In the genomic region with DNA sequence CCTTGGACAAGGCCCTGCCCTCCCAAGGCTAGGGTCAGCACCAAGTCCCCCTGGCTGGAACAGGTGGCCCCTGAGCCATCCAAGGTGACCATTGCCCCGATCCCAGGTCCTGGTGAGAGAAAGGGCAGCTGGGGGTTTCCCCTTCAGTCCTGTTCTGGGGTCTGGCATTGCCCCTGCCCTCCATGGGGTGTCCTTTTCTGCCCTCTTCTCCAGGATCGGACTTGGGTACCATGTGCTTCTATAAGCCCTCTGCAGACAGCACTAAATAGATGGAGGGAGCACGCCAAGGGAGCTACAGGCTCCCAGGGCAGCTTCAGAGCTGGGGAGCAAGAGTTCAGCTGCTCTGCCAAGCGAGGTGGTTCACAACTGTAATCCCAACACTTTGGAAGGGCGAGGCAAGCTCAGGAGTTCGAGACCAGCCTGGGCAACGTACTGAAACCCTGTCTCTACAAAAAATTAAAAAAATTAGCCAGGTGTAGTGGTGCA, we compare ENCODE assay signal across 27 cellular contexts. TPM values are rescaled to one million over a fixed set of nuclear protein-coding genes. Genes with fewer than 3 reads are reported as not detected.
DNase-seq lines count a peak whose midpoint lies in the region; ATAC-seq, FAIRE-seq and TF ChIP-seq lines count a peak whose summit lies in the region.
"Had no signal": no experiment of that assay in that cellular context is flagged by ENCODE, and none has a peak within 500 bp of the region (broad histone marks: within the 10 kb centered on the region; RNA-seq: fewer than 3 reads in every experiment).

No MANE protein-coding gene starts in this region.

- in situ Hi-C loops in K562 (cut with MboI), result no loop called here

- H3K79me2 ChIP-seq in K562 (ENCODE audit: control insufficient read depth, insufficient read depth, low read length), result no peaks in the 10 kb centered on the region

- no peak for TF ChIP-seq POLR2A in K562 (conservative IDR thresholded peaks at IDR 0.05)

- peak; percentile 6; the same call in 2 of the 3 replicates for ATAC-seq in K562
- ATAC-seq in stimulated activated naive B cell treated with anti-CD40 and anti-IgM and Interleukin-4, amounts not matched to agents 10 μg/mL and 1 μg/mL and 100 μg/mL, for 72 hours (replicated peaks), result no peak
- ATAC-seq: SK-N-SH treated with all-trans-retinoic acid at 6 μM for 48 hours; stimulated activated naive CD8-positive, alpha-beta T cell treated with anti-CD3 and anti-CD28 coated beads, Interleukin-15, Interleukin-2, amounts not matched to agents 100 U/mL and 50 U/mL, for 24 hours had no signal

- H3K9ac ChIP-seq in K562 (ENCODE audit: insufficient read depth in 1 of 2, low read depth in 2 of 2, low read length in 2 of 2), result peak overlapping the region; percentile 37 to 77; a peak in 2 of 4 replicates

- H3K4me1 Mint-ChIP-seq in mesothelial cell of epicardium, result peaks cover 35% of the 10 kb centered on the region
- peaks cover 41 to 50% of the 10 kb centered on the region in 2 donors for H3K4me1 Mint-ChIP-seq in stimulated activated naive B cell treated with anti-CD40 and anti-IgM and Interleukin-4, amounts not matched to agents 10 μg/mL and 1 μg/mL and 100 μg/mL, for 72 hours

- peak overlapping the region; percentile 68 for H3K4me3 Mint-ChIP-seq in mesothelial cell of epicardium
- H3K4me3 Mint-ChIP-seq in stimulated activated naive B cell treated with anti-CD40 and anti-IgM and Interleukin-4, amounts not matched to agents 10 μg/mL and 1 μg/mL and 100 μg/mL, for 72 hours, result peak overlapping the region; percentile 26 to 52
- H3K4me3 Mint-ChIP-seq: activated naive CD4-positive, alpha-beta T cell treated with anti-CD3 and anti-CD28 coated beads for 36 hours; activated T-cell treated with anti-CD3 and anti-CD28 coated beads, Interleukin-2, amount 50 U/mL, for 24 hours had no signal

- H3K27ac ChIP-seq in K562 (ENCODE audit: extremely low read depth, low read depth, low read length), result peak overlapping the region; percentile 37; the same call in 2 of the 3 replicates
- no peak overlapping the region for H3K27ac ChIP-seq in tibial artery
- H3K27ac ChIP-seq: 22Rv1, left ventricle myocardium inferior, tibial nerve had no signal

- H3K4me1 ChIP-seq in K562 (replicated peaks in 1 of 2; ENCODE audit: control insufficient read depth in 2 of 2, insufficient read depth in 2 of 2, low read length in 2 of 2), result peaks cover 54 to 67% of the 10 kb centered on the region in 2 experiments
- peaks cover 0 to 46% (median 43%) of the 10 kb centered on the region in 4 donors for H3K4me1 ChIP-seq in tibial artery

- no peaks in the 10 kb centered on the region for H3K9me1 ChIP-seq in K562 (ENCODE audit: control insufficient read depth, insufficient read depth, low read length)

- no peaks in the 10 kb centered on the region for H3K36me3 ChIP-seq in K562 (ENCODE audit: control insufficient read depth, insufficient read depth, low read length)
- H3K36me3 ChIP-seq in tibial artery, result no peaks in the 10 kb centered on the region
- H3K36me3 ChIP-seq: left ventricle myocardium inferior, tibial nerve had no signal

- H3K9me3 Mint-ChIP-seq in mesothelial cell of epicardium, result no peaks in the 10 kb centered on the region
- no peaks in the 10 kb centered on the region for H3K9me3 Mint-ChIP-seq in stimulated activated naive B cell treated with anti-CD40 and anti-IgM and Interleukin-4, amounts not matched to agents 10 μg/mL and 1 μg/mL and 100 μg/mL, for 72 hours
- H3K9me3 Mint-ChIP-seq: activated naive CD4-positive, alpha-beta T cell treated with anti-CD3 and anti-CD28 coated beads for 36 hours; activated T-cell treated with anti-CD3 and anti-CD28 coated beads, Interleukin-2, amount 50 U/mL, for 24 hours had no signal

- H3K27me3 ChIP-seq in K562 (ENCODE audit: control insufficient read depth in 2 of 2, insufficient read depth in 2 of 2, low read length in 2 of 2) (no peaks in the 10 kb centered on the region), tibial artery (peaks cover 3 to 93% of the 10 kb centered on the region in 2 donors)

- H3K9me3 ChIP-seq in K562 (replicated peaks; ENCODE audit: control insufficient read depth, insufficient read depth, low read depth, low read length), result no peaks in the 10 kb centered on the region
- no peaks in the 10 kb centered on the region for H3K9me3 ChIP-seq in tibial artery
- H3K9me3 ChIP-seq: left ventricle myocardium inferior, tibial nerve had no signal

- H3K27ac Mint-ChIP-seq in mesothelial cell of epicardium, result no peak overlapping the region
- H3K27ac Mint-ChIP-seq in stimulated activated naive B cell treated with anti-CD40 and anti-IgM and Interleukin-4, amounts not matched to agents 10 μg/mL and 1 μg/mL and 100 μg/mL, for 72 hours, result no peak overlapping the region
- H3K27ac Mint-ChIP-seq: activated naive CD4-positive, alpha-beta T cell treated with anti-CD3 and anti-CD28 coated beads for 36 hours; activated T-cell treated with anti-CD3 and anti-CD28 coated beads, Interleukin-2, amount 50 U/mL, for 24 hours; immature natural killer cell had no signal

- DNase-seq in NCI-H82 (lab: John Stamatoyannopoulos, UW), result peak; percentile 44
- DNase-seq in NCI-H82 treated with DMSO at 0.1 percent for 48 hours (lab: John Stamatoyannopoulos, UW; ENCODE audit: unreplicated experiment), result no peak
- DNase-seq in K562 (ENCODE audit: extremely low read depth in 1 of 4, low spot score in 3 of 4), result no peak
- DNase-seq in mesothelial cell of epicardium (ENCODE audit: low spot score in 2 of 2, unreplicated experiment in 2 of 2), result no peak
- DNase-seq in stimulated activated naive B cell treated with anti-CD40 and anti-IgM and Interleukin-4, amounts not matched to agents 10 μg/mL and 1 μg/mL and 100 μg/mL, for 72 hours, result no peak
- DNase-seq in NOMO-1 treated with dmso at 0.1 percent for 144 hours (lab: John Stamatoyannopoulos, UW; ENCODE audit: unreplicated experiment), result no peak
- DNase-seq in NCI-H2171 (lab: John Stamatoyannopoulos, UW), result no peak
- no peak for DNase-seq in tibial artery
- DNase-seq: activated CD4-positive, CD25-positive, alpha-beta regulatory T cell treated with anti-CD3 and anti-CD28 coated beads, Interleukin-2, amount 50 U/mL, for 72 hours; activated CD8-positive, alpha-beta memory T cell treated with anti-CD3 and anti-CD28 coated beads for 24 hours; activated naive CD4-positive, alpha-beta T cell treated with anti-CD3 and anti-CD28 coated beads for 36 hours; activated T-cell treated with anti-CD3 and anti-CD28 coated beads, Interleukin-2, amount 50 U/mL, for 24 hours; amniotic stem cell; GDM1; HCEC 1CT; immature natural killer cell; left ventricle myocardium inferior; NCI-H1436; NCI-H524; occipital lobe; retina; stimulated activated CD4-positive, alpha-beta T cell treated with anti-CD3 and anti-CD28 coated beads, Interleukin-2, amount 100 ng/mL, for 48 hours; stimulated activated naive CD8-positive, alpha-beta T cell treated with anti-CD3 and anti-CD28 coated beads, Interleukin-15, Interleukin-2, amounts not matched to agents 100 U/mL and 50 U/mL, for 24 hours had no signal

- BruUV-seq in K562 (replicated peaks; lab: Mats Ljungman, UMichigan), result no TSS peak

- H3K4me3 ChIP-seq in K562 (no peak overlapping the region), tibial artery (no peak overlapping the region)
- H3K4me3 ChIP-seq: tibial nerve had no signal

- H3K4me2 ChIP-seq in K562 (ENCODE audit: insufficient read depth, low read length), result peak overlapping the region; percentile 76

- H2AFZ ChIP-seq in K562 (ENCODE audit: low read depth, low read length), result peak overlapping the region; percentile 84

- H4K20me1 ChIP-seq in K562 (replicated peaks; ENCODE audit: control insufficient read depth, insufficient read depth, low read length), result no peaks in the 10 kb centered on the region

- CTCF ChIA-PET in K562 (lab: Yijun Ruan, JAX; ENCODE audit: low intra/inter-chr PET ratio), result no interaction called here

- TF ChIP-seq CTCF in K562 (IDR thresholded peaks at IDR 0.05 in 2 of 3, conservative IDR thresholded peaks at IDR 0.05 in 1 of 3; ENCODE audit: insufficient read depth in 2 of 3, low read depth in 1 of 3, low read length in 3 of 3), result no peak
- no peak for TF ChIP-seq CTCF in mesothelial cell of epicardium (IDR thresholded peaks at IDR 0.05; ENCODE audit: unreplicated experiment)
- no peak for TF ChIP-seq CTCF in tibial artery (IDR thresholded peaks at IDR 0.05)

- whole genome bisulfite sequencing in K562 (ENCODE audit: insufficient coverage, low coverage, missing lambda C conversion rate), result 32% methylated on average over 7 of the region's 7 CpGs

- POLR2A ChIA-PET in K562 (lab: Yijun Ruan, JAX), result interaction anchor here (0.6 to 2.0 kb wide), 8 partner anchors 9 to 131 kb away, joined by 3 to 14 read pairs (median 4); a partner anchor contains a TSS

- no peak for TF ChIP-seq EP300 in K562 (IDR thresholded peaks at IDR 0.05; ENCODE audit: low read length)

- H3K27me3 Mint-ChIP-seq in mesothelial cell of epicardium (ENCODE audit: low read depth), result peaks cover 69% of the 10 kb centered on the region
- peaks cover 37 to 55% of the 10 kb centered on the region in 2 donors for H3K27me3 Mint-ChIP-seq in stimulated activated naive B cell treated with anti-CD40 and anti-IgM and Interleukin-4, amounts not matched to agents 10 μg/mL and 1 μg/mL and 100 μg/mL, for 72 hours

- H3K36me3 Mint-ChIP-seq in mesothelial cell of epicardium, result no peaks in the 10 kb centered on the region
- no peaks in the 10 kb centered on the region for H3K36me3 Mint-ChIP-seq in stimulated activated naive B cell treated with anti-CD40 and anti-IgM and Interleukin-4, amounts not matched to agents 10 μg/mL and 1 μg/mL and 100 μg/mL, for 72 hours
- H3K36me3 Mint-ChIP-seq: immature natural killer cell had no signal

- FAIRE-seq in K562 (lab: Jason Lieb, UNC), result peak; percentile 29
- FAIRE-seq: bronchial epithelial cell had no signal

- intact Hi-C loops in K562 (cut with micrococcal nuclease), result no loop called here
- intact Hi-C loops in tibial artery (cut with DNase I; ENCODE audit: low total_unique reads), result no loop called here

- TF ChIP-seq RAD21 in K562 (CRISPR knock-in tag; conservative IDR thresholded peaks at IDR 0.05 in 1 of 2, IDR thresholded peaks at IDR 0.05 in 1 of 2), result no peak

RNA-seq across cellular contexts. Expression of a gene that starts 13.5 kb away (rescaled TPM):
- 1.2 and 3.6 TPM in 2 replicates for total RNA-seq in K562 (2011; cell fraction: chromatin; rRNA removed; ENCODE audit: low replicate concordance)
- 2.8 TPM in 2 replicates for total RNA-seq in K562 (2011; cell fraction: nucleolus; rRNA removed)
- total RNA-seq in K562 (2011; cell fraction: nucleoplasm; rRNA removed), result 1.5 and 2.7 TPM in 2 replicates
- total RNA-seq in K562 (2014; rRNA removed), result 1.4 and 5.2 TPM in 2 replicates
- 0.22 and 0.33 TPM in 2 replicates for total RNA-seq in K562 (2014; rRNA removed; fragmentation: Illumina TruSeq; extraction: Trizol)
- 0.72 and 0.98 TPM in 2 replicates for total RNA-seq in K562 (2015; rRNA removed; fragmentation: Illumina TruSeq; extraction: Trizol)
- total RNA-seq in K562 (2021), result 4.7 and 6.2 TPM in 2 replicates
- 1.4 and 2.9 TPM in 2 replicates for polyA plus RNA-seq in K562 (2011; rRNA removed)
- 4.5 and 7.9 TPM in 2 replicates for polyA plus RNA-seq in K562 (2011; cell fraction: cytosol; rRNA removed)
- 2.2 and 3.5 TPM in 2 replicates for polyA plus RNA-seq in K562 (2011; cell fraction: nucleus; rRNA removed)
- polyA plus RNA-seq in K562 (2012), result 2.7 and 5.0 TPM in 2 replicates
- polyA plus RNA-seq in K562 (2014; fragmentation: Illumina TruSeq; extraction: Trizol), result 0.25 and 1.1 TPM in 2 replicates
- under 1 TPM; 0.01 to 0.04 TPM for polyA plus RNA-seq in K562 (2014; fragmentation: Nextera tagmentation; extraction: Ambion mirVana)
- 1.3 and 3.2 TPM in 2 replicates for polyA plus RNA-seq in K562 (2014; rRNA removed)
- 1.2 and 1.5 TPM in 2 replicates for polyA minus RNA-seq in K562 (2011; rRNA and poly(A)+ RNA removed)
- 3.6 and 4.8 TPM in 2 replicates for polyA minus RNA-seq in K562 (2011; cell fraction: cytosol; rRNA and poly(A)+ RNA removed)
- 2.2 and 2.4 TPM in 2 replicates for polyA minus RNA-seq in K562 (2011; cell fraction: nucleus; rRNA and poly(A)+ RNA removed)
- 16.8 to 20.3 TPM (median 19.7 TPM) in 3 replicates for total RNA-seq in mesothelial cell of epicardium
- total RNA-seq: bronchial epithelial cell had no signal
- polyA plus RNA-seq: immature natural killer cell had no signal

RNA-seq across cellular contexts. Expression of a gene that starts 20.5 kb away (rescaled TPM):
- 16.5 and 44.8 TPM in 2 replicates for total RNA-seq in K562 (2011; cell fraction: chromatin; rRNA removed; ENCODE audit: low replicate concordance)
- total RNA-seq in K562 (2011; cell fraction: nucleolus; rRNA removed), result 48.6 and 53.7 TPM in 2 replicates
- 28.2 and 35.4 TPM in 2 replicates for total RNA-seq in K562 (2011; cell fraction: nucleoplasm; rRNA removed)
- total RNA-seq in K562 (2014; rRNA removed) (150 and 197 TPM in 2 replicates), K562 (2014; rRNA removed; fragmentation: Illumina TruSeq; extraction: Trizol) (4.1 and 5.8 TPM in 2 replicates), K562 (2015; rRNA removed; fragmentation: Illumina TruSeq; extraction: Trizol) (38.5 and 40.5 TPM in 2 replicates), K562 (2021) (145 and 149 TPM in 2 replicates), mesothelial cell of epicardium (70.4 to 73.1 TPM (median 72.6 TPM) in 3 replicates)
- polyA plus RNA-seq in K562 (2011; rRNA removed) (38.0 and 40.1 TPM in 2 replicates), K562 (2014; fragmentation: Illumina TruSeq; extraction: Trizol) (28.1 and 97.0 TPM in 2 replicates), K562 (2014; fragmentation: Nextera tagmentation; extraction: Ambion mirVana) (10 to 100 TPM in 1 of 2 experiments, 1 to 10 TPM in 1; 6.6 to 19.4 TPM), K562 (2014; rRNA removed) (213 and 234 TPM in 2 replicates)
- 63.8 and 189 TPM in 2 replicates for polyA plus RNA-seq in K562 (2011; cell fraction: cytosol; rRNA removed)
- polyA plus RNA-seq in K562 (2011; cell fraction: nucleus; rRNA removed), result 31.4 and 62.8 TPM in 2 replicates
- polyA plus RNA-seq in K562 (2012), result 66.3 and 130 TPM in 2 replicates
- 7.0 and 9.2 TPM in 2 replicates for polyA minus RNA-seq in K562 (2011; rRNA and poly(A)+ RNA removed)
- polyA minus RNA-seq in K562 (2011; cell fraction: cytosol; rRNA and poly(A)+ RNA removed), result 24.4 and 37.9 TPM in 2 replicates
- polyA minus RNA-seq in K562 (2011; cell fraction: nucleus; rRNA and poly(A)+ RNA removed), result 10.2 and 13.8 TPM in 2 replicates

RNA-seq across cellular contexts. Expression of a gene that starts 54.6 kb away (rescaled TPM):
- 23.6 and 51.1 TPM in 2 replicates for total RNA-seq in K562 (2011; cell fraction: chromatin; rRNA removed; ENCODE audit: low replicate concordance)
- 35.1 and 37.9 TPM in 2 replicates for total RNA-seq in K562 (2011; cell fraction: nucleolus; rRNA removed)
- total RNA-seq in K562 (2011; cell fraction: nucleoplasm; rRNA removed), result 17.8 and 21.5 TPM in 2 replicates
- total RNA-seq in K562 (2014; rRNA removed), result 25.6 and 25.9 TPM in 2 replicates
- total RNA-seq in K562 (2014; rRNA removed; fragmentation: Illumina TruSeq; extraction: Trizol), result 12.2 and 13.1 TPM in 2 replicates
- total RNA-seq in K562 (2015; rRNA removed; fragmentation: Illumina TruSeq; extraction: Trizol), result 16.0 and 16.1 TPM in 2 replicates
- total RNA-seq in K562 (2021), result 23.3 and 27.4 TPM in 2 replicates
- polyA plus RNA-seq in K562 (2011; rRNA removed), result 11.5 and 15.2 TPM in 2 replicates
- 9.5 and 28.8 TPM in 2 replicates for polyA plus RNA-seq in K562 (2011; cell fraction: cytosol; rRNA removed)
- polyA plus RNA-seq in K562 (2011; cell fraction: nucleus; rRNA removed), result 18.6 and 37.6 TPM in 2 replicates
- 13.2 and 16.4 TPM in 2 replicates for polyA plus RNA-seq in K562 (2012)
- 12.7 and 15.6 TPM in 2 replicates for polyA plus RNA-seq in K562 (2014; fragmentation: Illumina TruSeq; extraction: Trizol)
- polyA plus RNA-seq in K562 (2014; fragmentation: Nextera tagmentation; extraction: Ambion mirVana), result 1 to 10 TPM; 1.9 to 2.7 TPM
- polyA plus RNA-seq in K562 (2014; rRNA removed), result 25.7 and 25.8 TPM in 2 replicates
- polyA minus RNA-seq in K562 (2011; rRNA and poly(A)+ RNA removed), result 4.2 and 6.4 TPM in 2 replicates
- 10.2 and 11.2 TPM in 2 replicates for polyA minus RNA-seq in K562 (2011; cell fraction: cytosol; rRNA and poly(A)+ RNA removed)
- 10.5 and 11.0 TPM in 2 replicates for polyA minus RNA-seq in K562 (2011; cell fraction: nucleus; rRNA and poly(A)+ RNA removed)
- 2.9 to 4.0 TPM (median 2.9 TPM) in 3 replicates for total RNA-seq in mesothelial cell of epicardium
